ENCODE assay signal across 2 cellular contexts in genomic region chr11:47944555-47945128, GRCh38.
TF ChIP-seq lines count a peak whose summit lies in the region.

No MANE protein-coding gene starts in this region.

TF ChIP-seq in SK-N-SH, 30 proteins besides CTCF, POLR2A, EP300 and RAD21 (continued from another document):
- no peak for TF ChIP-seq TAF1 (IDR thresholded peaks at IDR 0.05; ENCODE audit: borderline replicate concordance, low read depth, low read length)
- TF ChIP-seq SIN3A (IDR thresholded peaks at IDR 0.05; ENCODE audit: borderline replicate concordance, low read depth, low read length) = no peak
- no peak for TF ChIP-seq POLR2AphosphoS5 (IDR thresholded peaks at IDR 0.05; ENCODE audit: low read depth, low read length)
- no peak for TF ChIP-seq MAX (IDR thresholded peaks at IDR 0.05; ENCODE audit: low read depth)
- TF ChIP-seq GATA2 (CRISPR knock-in tag; IDR thresholded peaks at IDR 0.05) = no peak
- TF ChIP-seq JUND (IDR thresholded peaks at IDR 0.05) = no peak
- TF ChIP-seq FOSL2 (IDR thresholded peaks at IDR 0.05; ENCODE audit: borderline replicate concordance, low read depth) = no peak
- TF ChIP-seq ZBTB33 (IDR thresholded peaks at IDR 0.05; ENCODE audit: borderline replicate concordance, low read depth) = no peak
- no peak for TF ChIP-seq PBX3 (IDR thresholded peaks at IDR 0.05)
- no peak for TF ChIP-seq EZH2phosphoT487 (IDR thresholded peaks at IDR 0.05; ENCODE audit: borderline replicate concordance, low read depth)
- TF ChIP-seq NFIC (IDR thresholded peaks at IDR 0.05; ENCODE audit: borderline replicate concordance) = peak; percentile 41; the same call in 1 of the 2 replicates
- no peak for TF ChIP-seq REST (IDR thresholded peaks at IDR 0.05; ENCODE audit: low read depth, low read length)
- no peak for TF ChIP-seq MXI1 (IDR thresholded peaks at IDR 0.05; ENCODE audit: low read depth, low read length)
- no peak for TF ChIP-seq ELF1 (IDR thresholded peaks at IDR 0.05)
- TF ChIP-seq, protein P1, sequence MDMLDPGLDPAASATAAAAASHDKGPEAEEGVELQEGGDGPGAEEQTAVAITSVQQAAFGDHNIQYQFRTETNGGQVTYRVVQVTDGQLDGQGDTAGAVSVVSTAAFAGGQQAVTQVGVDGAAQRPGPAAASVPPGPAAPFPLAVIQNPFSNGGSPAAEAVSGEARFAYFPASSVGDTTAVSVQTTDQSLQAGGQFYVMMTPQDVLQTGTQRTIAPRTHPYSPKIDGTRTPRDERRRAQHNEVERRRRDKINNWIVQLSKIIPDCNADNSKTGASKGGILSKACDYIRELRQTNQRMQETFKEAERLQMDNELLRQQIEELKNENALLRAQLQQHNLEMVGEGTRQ (IDR thresholded peaks at IDR 0.05; ENCODE audit: borderline replicate concordance, low read depth, low read length) = no peak
- TF ChIP-seq FOXM1 (IDR thresholded peaks at IDR 0.05; ENCODE audit: low read depth) = peak; percentile 48; the same call in 1 of the 2 replicates
- no peak for TF ChIP-seq FOXJ3 (CRISPR knock-in tag; IDR thresholded peaks at IDR 0.05)
- no peak for TF ChIP-seq RCOR1 (IDR thresholded peaks at IDR 0.05; ENCODE audit: low read length)
- no peak for TF ChIP-seq SMC3 (IDR thresholded peaks at IDR 0.05; ENCODE audit: low read depth, low read length)
- no peak for TF ChIP-seq RFX5 (IDR thresholded peaks at IDR 0.05; ENCODE audit: low read length)
- TF ChIP-seq RXRA (IDR thresholded peaks at IDR 0.05; ENCODE audit: borderline replicate concordance, low read depth) = peak; percentile 20; the same call in 1 of the 2 replicates
- TF ChIP-seq MEF2A (IDR thresholded peaks at IDR 0.05; ENCODE audit: borderline replicate concordance, low read depth) = no peak
- no peak for TF ChIP-seq CHD2 (IDR thresholded peaks at IDR 0.05; ENCODE audit: low read length, partially characterized antibody)
- no peak for TF ChIP-seq GABPA (IDR thresholded peaks at IDR 0.05; ENCODE audit: low read depth)
- TF ChIP-seq TEAD4 (IDR thresholded peaks at IDR 0.05; ENCODE audit: borderline replicate concordance, insufficient read depth) = no peak
- TF ChIP-seq USF1 (IDR thresholded peaks at IDR 0.05; ENCODE audit: borderline replicate concordance, low read depth) = no peak

TF ChIP-seq in SK-N-SH treated with all-trans-retinoic acid at 6 μM for 48 hours, 23 proteins besides CTCF, POLR2A, EP300 and RAD21 (continued from another document):
- TF ChIP-seq ARNTL (CRISPR knock-in tag; IDR thresholded peaks at IDR 0.05; ENCODE audit: borderline replicate concordance, low read depth) = no peak
- no peak for TF ChIP-seq TSHZ2 (CRISPR knock-in tag; IDR thresholded peaks at IDR 0.05)
- TF ChIP-seq CSDC2 (CRISPR knock-in tag; IDR thresholded peaks at IDR 0.05) = no peak
- TF ChIP-seq ZNF565 (CRISPR knock-in tag; conservative IDR thresholded peaks at IDR 0.05; ENCODE audit: low read depth) = no peak
- TF ChIP-seq ESRRG (CRISPR knock-in tag; IDR thresholded peaks at IDR 0.05) = no peak
- no peak for TF ChIP-seq ZFP30 (CRISPR knock-in tag; IDR thresholded peaks at IDR 0.05)
- no peak for TF ChIP-seq BACH2 (CRISPR knock-in tag; IDR thresholded peaks at IDR 0.05; ENCODE audit: borderline replicate concordance)
- no peak for TF ChIP-seq SNAI2 (CRISPR knock-in tag; IDR thresholded peaks at IDR 0.05)
- TF ChIP-seq PPARA (CRISPR knock-in tag; IDR thresholded peaks at IDR 0.05; ENCODE audit: borderline replicate concordance) = no peak
- no peak for TF ChIP-seq CSRNP3 (CRISPR knock-in tag; IDR thresholded peaks at IDR 0.05)
- TF ChIP-seq GLIS3 (CRISPR knock-in tag; IDR thresholded peaks at IDR 0.05) = no peak
